8 cellular contexts compared by ENCODE assay signal in the genomic region with DNA sequence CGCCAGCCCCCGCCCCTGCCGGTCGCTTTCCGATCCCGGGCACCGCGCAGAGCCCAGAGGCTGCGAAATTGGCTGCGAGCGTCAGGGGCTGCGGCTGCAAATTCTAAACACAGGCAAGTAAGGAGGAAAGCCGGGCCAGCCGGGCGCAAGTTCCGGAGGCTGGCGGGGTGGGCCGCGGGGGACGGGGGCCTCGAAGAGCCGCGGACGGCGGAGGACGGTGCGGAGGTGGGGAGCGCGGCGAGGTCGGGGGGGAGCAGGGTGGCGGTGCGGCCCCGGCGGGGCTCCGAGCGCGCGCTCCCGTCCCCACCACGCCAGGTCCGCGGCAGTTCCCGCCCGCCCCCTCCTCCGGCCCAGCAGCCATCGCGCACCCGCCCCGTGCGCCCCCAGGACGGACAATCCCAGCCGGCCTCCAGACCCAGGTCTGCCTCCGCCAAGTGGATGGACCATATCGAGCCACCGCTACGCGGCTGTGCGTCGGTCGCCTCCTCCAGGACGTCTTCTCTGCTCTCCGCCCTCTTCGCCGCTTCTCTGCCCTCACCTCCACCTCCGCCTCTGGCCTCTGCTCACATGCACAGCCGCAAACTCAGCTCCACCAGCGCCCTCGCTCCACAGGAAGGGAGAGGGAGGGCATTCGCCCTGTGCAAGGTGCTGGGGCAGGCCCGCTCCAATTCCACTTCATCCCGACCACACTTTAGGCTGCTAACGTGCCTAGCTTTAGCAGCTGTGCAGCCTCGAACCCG. TPM values are rescaled to one million over a fixed set of nuclear protein-coding genes. Genes with fewer than 3 reads are reported as not detected.
DNase-seq lines count a peak whose midpoint lies in the region; ATAC-seq lines count a peak whose summit lies in the region.

No MANE protein-coding gene starts in this region.

- no peak overlapping the region for H3K27ac Mint-ChIP-seq in CD4-positive, alpha-beta memory T cell
- no peak overlapping the region for H3K27ac Mint-ChIP-seq in natural killer cell treated with Interleukin-12 subunit alpha and Interleukin-12 subunit beta and Interleukin-15 and Interleukin-18, amount 100 ng/mL, for 72 hours

- peak; percentile 21 to 38 for ATAC-seq in natural killer cell treated with Interleukin-12 subunit alpha and Interleukin-12 subunit beta and Interleukin-15 and Interleukin-18, amount 100 ng/mL, for 72 hours
- no peak for ATAC-seq in HG03108 (IDR thresholded peaks at IDR 0.05; ENCODE audit: unreplicated experiment)
- no peak for ATAC-seq in GM21786 (IDR thresholded peaks at IDR 0.05; ENCODE audit: unreplicated experiment)

- peaks cover 4% of the 10 kb centered on the region for H3K27me3 ChIP-seq in CD4-positive, alpha-beta memory T cell (ENCODE audit: insufficient read depth, low read length)
- H3K27me3 ChIP-seq in ectodermal cell (ENCODE audit: control insufficient read depth, insufficient read depth, low read length, poor library complexity, severe bottlenecking): peaks cover 55% of the 10 kb centered on the region

- 1% methylated on average over 75 of the region's 75 CpGs for WGBS in ectodermal cell, 2 experiments

- H3K9me3 ChIP-seq in CD4-positive, alpha-beta memory T cell (ENCODE audit: control insufficient read depth in 1 of 2, low read length in 2 of 2): no peaks in the 10 kb centered on the region
- no peaks in the 10 kb centered on the region for H3K9me3 ChIP-seq in ectodermal cell (ENCODE audit: control insufficient read depth, low read length)

- peaks cover 0 to 3% (median 0%) of the 10 kb centered on the region in 8 donors for H3K9me3 Mint-ChIP-seq in CD4-positive, alpha-beta memory T cell
- H3K9me3 Mint-ChIP-seq in natural killer cell treated with Interleukin-12 subunit alpha and Interleukin-12 subunit beta and Interleukin-15 and Interleukin-18, amount 100 ng/mL, for 72 hours: no peaks in the 10 kb centered on the region

- no peak overlapping the region for H3K27ac ChIP-seq in CD4-positive, alpha-beta memory T cell (ENCODE audit: low read depth, low read length)
- no peak overlapping the region for H3K27ac ChIP-seq in ectodermal cell (ENCODE audit: insufficient read depth, low read depth, low read length, poor library complexity, severe bottlenecking)

- intact Hi-C loops in CD4-positive, alpha-beta memory T cell (cut with micrococcal nuclease): loop anchor here (2.0 kb wide), 1 partner anchor 153 kb away; no protein-coding TSS in a partner anchor

- peak in 1 of 5 donors; percentile 21 for DNase-seq in CD4-positive, alpha-beta memory T cell
- DNase-seq in RPMI8226 (peak; percentile 40), NCI-H187 (lab: John Stamatoyannopoulos, UW) (no peak), COLO829 (ENCODE audit: low spot score) (no peak)
- no peak for DNase-seq in natural killer cell treated with Interleukin-12 subunit alpha and Interleukin-12 subunit beta and Interleukin-15 and Interleukin-18, amount 100 ng/mL, for 72 hours (ENCODE audit: low spot score)

- CTCF ChIA-PET in CD4-positive, alpha-beta memory T cell (lab: Charles Lee; ENCODE audit: partially characterized antibody): interaction anchor here (1.0 kb wide), 1 partner anchor 9 kb away, joined by 3 read pairs; no protein-coding TSS in a partner anchor

- peak overlapping the region in 1 of 2 donors; percentile 19 for H3K4me3 ChIP-seq in CD4-positive, alpha-beta memory T cell (ENCODE audit: low read length in 2 of 2)
- peak overlapping the region; percentile 46 for H3K4me3 ChIP-seq in ectodermal cell (ENCODE audit: insufficient read depth, low read depth, low read length)

- H3K4me3 Mint-ChIP-seq in CD4-positive, alpha-beta memory T cell: peak overlapping the region; percentile 70 to 94 (median 84)
- peak overlapping the region; percentile 84 for H3K4me3 Mint-ChIP-seq in natural killer cell treated with Interleukin-12 subunit alpha and Interleukin-12 subunit beta and Interleukin-15 and Interleukin-18, amount 100 ng/mL, for 72 hours

- H3K36me3 Mint-ChIP-seq in CD4-positive, alpha-beta memory T cell: no peaks in the 10 kb centered on the region
- H3K36me3 Mint-ChIP-seq in natural killer cell treated with Interleukin-12 subunit alpha and Interleukin-12 subunit beta and Interleukin-15 and Interleukin-18, amount 100 ng/mL, for 72 hours: no peaks in the 10 kb centered on the region

- peaks cover 25 to 36% of the 10 kb centered on the region in 2 donors for H3K27me3 Mint-ChIP-seq in CD4-positive, alpha-beta memory T cell
- H3K27me3 Mint-ChIP-seq in natural killer cell treated with Interleukin-12 subunit alpha and Interleukin-12 subunit beta and Interleukin-15 and Interleukin-18, amount 100 ng/mL, for 72 hours: peaks cover 36 to 56% of the 10 kb centered on the region in 2 donors

- H3K4me1 ChIP-seq in CD4-positive, alpha-beta memory T cell (ENCODE audit: insufficient read depth, low read length): peaks cover 15% of the 10 kb centered on the region
- peaks cover 37% of the 10 kb centered on the region for H3K4me1 ChIP-seq in ectodermal cell (ENCODE audit: control insufficient read depth, insufficient read depth, low read length)

- H3K36me3 ChIP-seq in CD4-positive, alpha-beta memory T cell (ENCODE audit: insufficient read depth, low read length): no peaks in the 10 kb centered on the region
- no peaks in the 10 kb centered on the region for H3K36me3 ChIP-seq in ectodermal cell (ENCODE audit: control insufficient read depth, insufficient read depth, low read length)

- POLR2A ChIA-PET in CD4-positive, alpha-beta memory T cell (lab: Charles Lee; ENCODE audit: partially characterized antibody): no interaction called here

- H3K4me1 Mint-ChIP-seq in CD4-positive, alpha-beta memory T cell: peaks cover 21 to 39% (median 27%) of the 10 kb centered on the region in 4 donors
- H3K4me1 Mint-ChIP-seq in natural killer cell treated with Interleukin-12 subunit alpha and Interleukin-12 subunit beta and Interleukin-15 and Interleukin-18, amount 100 ng/mL, for 72 hours (ENCODE audit: low read depth in 2 of 2): peaks cover 29 to 31% of the 10 kb centered on the region in 2 donors

RNA-seq across cellular contexts. Expression of gene ELFN2, which starts 7.2 kb away (rescaled TPM):
- under 1 TPM; 0.32 to 0.55 TPM for total RNA-seq in CD4-positive, alpha-beta memory T cell
- not detected for polyA plus RNA-seq in CD4-positive, alpha-beta memory T cell
- 1.5 TPM for polyA plus RNA-seq in ectodermal cell (2013, experiment 1 of 4)
- polyA plus RNA-seq in ectodermal cell (2013, experiment 2 of 4): 0.92 TPM
- 1.3 TPM for polyA plus RNA-seq in ectodermal cell (2013, experiment 3 of 4)
- 1.9 TPM for polyA plus RNA-seq in ectodermal cell (2013, experiment 4 of 4)
- under 1 TPM in 1 of 2 donors, not detected in 1; 0.40 TPM for total RNA-seq in natural killer cell treated with Interleukin-12 subunit alpha and Interleukin-12 subunit beta and Interleukin-15 and Interleukin-18, amount 100 ng/mL, for 72 hours

Comparison
In these comparisons a context has a peak if more than half of its experiments do, and no peak if none do; other contexts are left out.
1. ATAC-seq: peak in natural killer cell treated with Interleukin-12 subunit alpha and Interleukin-12 subunit beta and Interleukin-15 and Interleukin-18, amount 100 ng/mL, for 72 hours (2 of 2); none in HG03108 (single experiment) and GM21786 (single experiment).